Comparison of ENCODE assay signal across 10 cellular contexts in genomic region chrX:25021132-25021498, GRCh38. TPM values are rescaled to one million over a fixed set of nuclear protein-coding genes. Genes with fewer than 3 reads are reported as not detected.
A peak's percentile ranks its signal among the peaks of the same experiment; 100 is the strongest.
DNase-seq lines count a peak whose midpoint lies in the region; ATAC-seq and TF ChIP-seq lines count a peak whose summit lies in the region.
"Had no signal": no experiment of that assay in that cellular context is flagged by ENCODE, and none has a peak within 500 bp of the region (broad histone marks: within the 10 kb centered on the region; RNA-seq: fewer than 3 reads in every experiment).

No MANE protein-coding gene starts in this region.

- no peaks in the 10 kb centered on the region for H3K36me3 Mint-ChIP-seq in activated naive CD4-positive, alpha-beta T cell treated with anti-CD3 and anti-CD28 coated beads, Interleukin-2, amount 10 ng/mL, durations not matched to agents 7 days and 5 days
- H3K36me3 Mint-ChIP-seq in effector memory CD8-positive, alpha-beta T cell (ENCODE audit: insufficient read depth): peaks cover 12% of the 10 kb centered on the region
- no peaks in the 10 kb centered on the region for H3K36me3 Mint-ChIP-seq in stimulated activated memory B cell treated with anti-CD40 and anti-IgM and Interleukin-4, amounts not matched to agents 10 μg/mL and 1 μg/mL and 100 μg/mL, for 72 hours
- H3K36me3 Mint-ChIP-seq in activated CD4-positive, alpha-beta memory T cell treated with anti-CD3 and anti-CD28 coated beads, Interleukin-2, amount 10 ng/mL, durations not matched to agents 7 days and 5 days (ENCODE audit: low read depth): no peaks in the 10 kb centered on the region

- peak; percentile 23 for DNase-seq in activated naive CD4-positive, alpha-beta T cell treated with anti-CD3 and anti-CD28 coated beads, Interleukin-2, amount 10 ng/mL, durations not matched to agents 7 days and 5 days
- DNase-seq in activated naive CD4-positive, alpha-beta T cell treated with anti-CD3 and anti-CD28 coated beads, Interleukin-2, amount 50 U/mL, for 16 hours: no peak
- DNase-seq in effector memory CD8-positive, alpha-beta T cell: no peak
- no peak for DNase-seq in activated CD4-positive, alpha-beta memory T cell treated with anti-CD3 and anti-CD28 coated beads, Interleukin-2, amount 10 ng/mL, durations not matched to agents 7 days and 5 days
- DNase-seq in dermis blood vessel endothelial cell: no peak
- DNase-seq: activated CD8-positive, alpha-beta memory T cell treated with anti-CD3 and anti-CD28 coated beads for 24 hours; sigmoid colon had no signal

- H3K27ac Mint-ChIP-seq in activated naive CD4-positive, alpha-beta T cell treated with anti-CD3 and anti-CD28 coated beads, Interleukin-2, amount 10 ng/mL, durations not matched to agents 7 days and 5 days: peak overlapping the region; percentile 49
- no peak overlapping the region for H3K27ac Mint-ChIP-seq in effector memory CD8-positive, alpha-beta T cell
- H3K27ac Mint-ChIP-seq in stimulated activated memory B cell treated with anti-CD40 and anti-IgM and Interleukin-4, amounts not matched to agents 10 μg/mL and 1 μg/mL and 100 μg/mL, for 72 hours: no peak overlapping the region
- H3K27ac Mint-ChIP-seq in activated CD4-positive, alpha-beta memory T cell treated with anti-CD3 and anti-CD28 coated beads, Interleukin-2, amount 10 ng/mL, durations not matched to agents 7 days and 5 days: no peak overlapping the region

- CTCF ChIA-PET in activated naive CD4-positive, alpha-beta T cell treated with anti-CD3 and anti-CD28 coated beads, Interleukin-2, amount 10 ng/mL, durations not matched to agents 7 days and 5 days (lab: Charles Lee): interaction anchor here (2.2 to 3.0 kb wide), 3 partner anchors 18 to 182 kb away, joined by 5 to 17 read pairs (median 10); no protein-coding TSS in a partner anchor
- CTCF ChIA-PET in activated CD4-positive, alpha-beta memory T cell treated with anti-CD3 and anti-CD28 coated beads, Interleukin-2, amount 10 ng/mL, durations not matched to agents 7 days and 5 days (lab: Charles Lee): interaction anchor here (0.6 to 1.7 kb wide), 7 partner anchors 11 to 268 kb away, joined by 3 to 8 read pairs (median 3); no protein-coding TSS in a partner anchor

- ATAC-seq in effector memory CD8-positive, alpha-beta T cell (replicated peaks): no peak
- no peak for ATAC-seq in stimulated activated memory B cell treated with anti-CD40 and anti-IgM and Interleukin-4, amounts not matched to agents 10 μg/mL and 1 μg/mL and 100 μg/mL, for 72 hours
- ATAC-seq in GM21390 (IDR thresholded peaks at IDR 0.05; ENCODE audit: unreplicated experiment): no peak

- H3K27me3 Mint-ChIP-seq in activated naive CD4-positive, alpha-beta T cell treated with anti-CD3 and anti-CD28 coated beads, Interleukin-2, amount 10 ng/mL, durations not matched to agents 7 days and 5 days: peaks cover 88% of the 10 kb centered on the region
- H3K27me3 Mint-ChIP-seq in effector memory CD8-positive, alpha-beta T cell: peaks cover 67 to 88% of the 10 kb centered on the region in 2 donors
- peaks cover 66% of the 10 kb centered on the region for H3K27me3 Mint-ChIP-seq in stimulated activated memory B cell treated with anti-CD40 and anti-IgM and Interleukin-4, amounts not matched to agents 10 μg/mL and 1 μg/mL and 100 μg/mL, for 72 hours
- H3K27me3 Mint-ChIP-seq in activated CD4-positive, alpha-beta memory T cell treated with anti-CD3 and anti-CD28 coated beads, Interleukin-2, amount 10 ng/mL, durations not matched to agents 7 days and 5 days: peaks cover 67% of the 10 kb centered on the region

- POLR2A ChIA-PET in activated CD4-positive, alpha-beta memory T cell treated with anti-CD3 and anti-CD28 coated beads, Interleukin-2, amount 10 ng/mL, durations not matched to agents 7 days and 5 days (lab: Charles Lee): no interaction called here

- peak overlapping the region; percentile 21 for H3K4me3 Mint-ChIP-seq in activated naive CD4-positive, alpha-beta T cell treated with anti-CD3 and anti-CD28 coated beads, Interleukin-2, amount 10 ng/mL, durations not matched to agents 7 days and 5 days
- H3K4me3 Mint-ChIP-seq in effector memory CD8-positive, alpha-beta T cell: peak overlapping the region; percentile 40 to 56
- peak overlapping the region; percentile 44 for H3K4me3 Mint-ChIP-seq in stimulated activated memory B cell treated with anti-CD40 and anti-IgM and Interleukin-4, amounts not matched to agents 10 μg/mL and 1 μg/mL and 100 μg/mL, for 72 hours
- no peak overlapping the region for H3K4me3 Mint-ChIP-seq in activated CD4-positive, alpha-beta memory T cell treated with anti-CD3 and anti-CD28 coated beads, Interleukin-2, amount 10 ng/mL, durations not matched to agents 7 days and 5 days

- H3K9me3 Mint-ChIP-seq in activated naive CD4-positive, alpha-beta T cell treated with anti-CD3 and anti-CD28 coated beads, Interleukin-2, amount 10 ng/mL, durations not matched to agents 7 days and 5 days: no peaks in the 10 kb centered on the region
- no peaks in the 10 kb centered on the region for H3K9me3 Mint-ChIP-seq in effector memory CD8-positive, alpha-beta T cell
- H3K9me3 Mint-ChIP-seq in stimulated activated memory B cell treated with anti-CD40 and anti-IgM and Interleukin-4, amounts not matched to agents 10 μg/mL and 1 μg/mL and 100 μg/mL, for 72 hours: no peaks in the 10 kb centered on the region
- no peaks in the 10 kb centered on the region for H3K9me3 Mint-ChIP-seq in activated CD4-positive, alpha-beta memory T cell treated with anti-CD3 and anti-CD28 coated beads, Interleukin-2, amount 10 ng/mL, durations not matched to agents 7 days and 5 days

- 0 out of 2 replicates have a peak, but pooled peaks have one; percentile 5 for TF ChIP-seq CTCF in LNCAP (IDR thresholded peaks at IDR 0.05)

- peaks cover 18% of the 10 kb centered on the region for H3K4me1 Mint-ChIP-seq in activated naive CD4-positive, alpha-beta T cell treated with anti-CD3 and anti-CD28 coated beads, Interleukin-2, amount 10 ng/mL, durations not matched to agents 7 days and 5 days
- peaks cover 16 to 25% of the 10 kb centered on the region in 2 donors for H3K4me1 Mint-ChIP-seq in effector memory CD8-positive, alpha-beta T cell (ENCODE audit: low read depth in 2 of 2)
- H3K4me1 Mint-ChIP-seq in stimulated activated memory B cell treated with anti-CD40 and anti-IgM and Interleukin-4, amounts not matched to agents 10 μg/mL and 1 μg/mL and 100 μg/mL, for 72 hours: peaks cover 19% of the 10 kb centered on the region
- H3K4me1 Mint-ChIP-seq in activated CD4-positive, alpha-beta memory T cell treated with anti-CD3 and anti-CD28 coated beads, Interleukin-2, amount 10 ng/mL, durations not matched to agents 7 days and 5 days: peaks cover 23% of the 10 kb centered on the region

RNA-seq across cellular contexts. Expression of gene ARX, which starts 5.3 kb away (rescaled TPM):
- total RNA-seq in activated CD4-positive, alpha-beta memory T cell treated with anti-CD3 and anti-CD28 coated beads, Interleukin-2, amount 10 ng/mL, durations not matched to agents 7 days and 5 days: not detected
- not detected in 2 replicates for total RNA-seq in dermis blood vessel endothelial cell
- total RNA-seq: sigmoid colon had no signal
